Comparison of ENCODE assay signal across 9 cellular contexts in genomic region chr1:107138767-107139445, GRCh38. TPM values are rescaled to one million over a fixed set of nuclear protein-coding genes. Genes with fewer than 3 reads are reported as not detected.
DNase-seq lines count a peak whose midpoint lies in the region; ATAC-seq lines count a peak whose summit lies in the region.
"Had no signal": no experiment of that assay in that cellular context is flagged by ENCODE, and none has a peak within 500 bp of the region (broad histone marks: within the 10 kb centered on the region; RNA-seq: fewer than 3 reads in every experiment).

No MANE protein-coding gene starts in this region.

- H3K9ac ChIP-seq in NT2/D1 (ENCODE audit: insufficient read length, low read depth), result no peak overlapping the region

- peak overlapping the region; percentile 54 for H3K4me3 Mint-ChIP-seq in natural killer cell treated with Interleukin-12 subunit alpha and Interleukin-12 subunit beta and Interleukin-15 and Interleukin-18, amount 100 ng/mL, for 72 hours

- no peak for ATAC-seq in natural killer cell treated with Interleukin-12 subunit alpha and Interleukin-12 subunit beta and Interleukin-15 and Interleukin-18, amount 100 ng/mL, for 72 hours
- ATAC-seq in HG02798 (IDR thresholded peaks at IDR 0.05; ENCODE audit: poor library complexity, unreplicated experiment), result no peak
- ATAC-seq: activated naive CD4-positive, alpha-beta T cell treated with anti-CD3 and anti-CD28 coated beads, Interleukin-2, amount 50 U/mL, for 72 hours had no signal

- H3K27ac Mint-ChIP-seq in natural killer cell treated with Interleukin-12 subunit alpha and Interleukin-12 subunit beta and Interleukin-15 and Interleukin-18, amount 100 ng/mL, for 72 hours, result no peak overlapping the region
- H3K27ac Mint-ChIP-seq: activated naive CD4-positive, alpha-beta T cell treated with anti-CD3 and anti-CD28 coated beads, Interleukin-2, amount 50 U/mL, for 72 hours had no signal

- H3K9me3 ChIP-seq in NT2/D1 (ENCODE audit: insufficient read depth, low read length), result no peaks in the 10 kb centered on the region

- H3K4me3 ChIP-seq in NT2/D1 (ENCODE audit: insufficient read length, low read depth), result peak overlapping the region; percentile 33

- peaks cover 12 to 17% of the 10 kb centered on the region in 2 donors for H3K4me1 Mint-ChIP-seq in natural killer cell treated with Interleukin-12 subunit alpha and Interleukin-12 subunit beta and Interleukin-15 and Interleukin-18, amount 100 ng/mL, for 72 hours (ENCODE audit: low read depth in 2 of 2)

- H3K9me3 Mint-ChIP-seq in natural killer cell treated with Interleukin-12 subunit alpha and Interleukin-12 subunit beta and Interleukin-15 and Interleukin-18, amount 100 ng/mL, for 72 hours, result no peaks in the 10 kb centered on the region
- H3K9me3 Mint-ChIP-seq: activated naive CD4-positive, alpha-beta T cell treated with anti-CD3 and anti-CD28 coated beads, Interleukin-2, amount 50 U/mL, for 72 hours had no signal

- H3K4me1 ChIP-seq in NT2/D1 (ENCODE audit: insufficient read depth, insufficient read length), result no peaks in the 10 kb centered on the region

- H3K27me3 ChIP-seq in NT2/D1 (ENCODE audit: insufficient read depth, insufficient read length), result peaks cover 10% of the 10 kb centered on the region

- H3K27me3 Mint-ChIP-seq in natural killer cell treated with Interleukin-12 subunit alpha and Interleukin-12 subunit beta and Interleukin-15 and Interleukin-18, amount 100 ng/mL, for 72 hours, result peaks cover 43 to 56% of the 10 kb centered on the region in 2 donors

- peak overlapping the region; percentile 95 for H3K27ac ChIP-seq in epithelial cell of prostate

- no peaks in the 10 kb centered on the region for H3K36me3 ChIP-seq in NT2/D1 (ENCODE audit: insufficient read depth, insufficient read length, low read length)

- DNase-seq in Daoy (ENCODE audit: low read depth) (peak; percentile 85), NT2/D1 (ENCODE audit: low read depth, low spot score) (no peak), epithelial cell of prostate (ENCODE audit: low read depth, low spot score) (no peak), iPS-NIHi7 (ENCODE audit: extremely low spot score) (no peak)
- no peak for DNase-seq in natural killer cell treated with Interleukin-12 subunit alpha and Interleukin-12 subunit beta and Interleukin-15 and Interleukin-18, amount 100 ng/mL, for 72 hours (ENCODE audit: low spot score)
- no peak for DNase-seq in activated T-cell treated with anti-CD3 and anti-CD28 coated beads, Interleukin-2, amount 50 U/mL, for 1 hour
- DNase-seq in activated CD4-positive, alpha-beta T cell treated with anti-CD3 and anti-CD28 coated beads for 1 hour, result no peak

- H3K36me3 Mint-ChIP-seq in natural killer cell treated with Interleukin-12 subunit alpha and Interleukin-12 subunit beta and Interleukin-15 and Interleukin-18, amount 100 ng/mL, for 72 hours, result peaks cover 7% of the 10 kb centered on the region
- H3K36me3 Mint-ChIP-seq: activated naive CD4-positive, alpha-beta T cell treated with anti-CD3 and anti-CD28 coated beads, Interleukin-2, amount 50 U/mL, for 72 hours had no signal

RNA-seq across cellular contexts. Expression of gene NTNG1, which starts 1.9 kb away (rescaled TPM):
- 3.2 and 3.4 TPM in 2 replicates for total RNA-seq in Daoy (2014; rRNA removed; shearing (Covaris generic))
- not detected for total RNA-seq in natural killer cell treated with Interleukin-12 subunit alpha and Interleukin-12 subunit beta and Interleukin-15 and Interleukin-18, amount 100 ng/mL, for 72 hours
